10 cellular contexts compared by ENCODE assay signal in the genomic region with DNA sequence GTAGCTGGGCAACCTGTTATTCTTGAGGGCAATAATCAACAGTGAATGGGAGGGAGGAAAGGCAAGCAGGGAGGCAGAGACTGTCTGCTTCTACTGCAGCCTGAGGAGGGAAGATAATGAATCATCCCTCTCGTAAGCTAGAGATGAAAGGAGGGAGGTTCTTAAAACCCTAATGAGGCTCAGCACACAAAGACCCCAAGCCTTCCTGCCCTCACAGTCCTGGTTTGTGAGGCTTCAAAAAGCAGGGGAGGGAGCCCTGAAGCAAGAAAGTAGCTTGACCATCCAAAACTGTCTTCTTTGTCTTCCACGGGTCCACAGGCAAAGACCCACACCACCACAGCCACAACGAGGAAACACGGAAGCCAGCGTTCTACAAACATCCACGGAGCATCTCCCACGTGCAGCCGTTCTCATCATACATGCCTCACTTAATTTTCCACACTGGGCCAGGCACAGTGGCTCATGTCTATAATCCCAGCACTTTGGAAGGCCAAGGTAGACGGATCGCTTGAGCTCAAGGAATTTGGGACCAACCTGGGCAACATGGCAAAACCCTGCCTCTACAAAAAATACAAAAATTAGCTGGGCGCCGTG. TPM values are rescaled to one million over a fixed set of nuclear protein-coding genes. Genes with fewer than 3 reads are reported as not detected.
A peak's percentile ranks its signal among the peaks of the same experiment; 100 is the strongest.
DNase-seq lines count a peak whose midpoint lies in the region; ATAC-seq and TF ChIP-seq lines count a peak whose summit lies in the region.
"Had no signal": no experiment of that assay in that cellular context is flagged by ENCODE, and none has a peak within 500 bp of the region (broad histone marks: within the 10 kb centered on the region; RNA-seq: fewer than 3 reads in every experiment).

No MANE protein-coding gene starts in this region.

- H3K4me3 Mint-ChIP-seq in central memory CD8-positive, alpha-beta T cell = peak overlapping the region; percentile 91
- peak overlapping the region; percentile 97 for H3K4me3 Mint-ChIP-seq in stimulated activated naive CD8-positive, alpha-beta T cell treated with anti-CD3 and anti-CD28 coated beads, Interleukin-15, Interleukin-2, amounts not matched to agents 100 ng/mL and 50 ng/mL, for 24 hours

- no peak for ATAC-seq in central memory CD8-positive, alpha-beta T cell (replicated peaks; ENCODE audit: extremely low read depth, poor library complexity, severe bottlenecking)
- ATAC-seq in foreskin keratinocyte = no peak
- ATAC-seq: HepG2, WTC11 had no signal

- no peaks in the 10 kb centered on the region for H3K4me1 ChIP-seq in foreskin keratinocyte

- peaks cover 7% of the 10 kb centered on the region for H3K9me3 Mint-ChIP-seq in central memory CD8-positive, alpha-beta T cell
- H3K9me3 Mint-ChIP-seq in stimulated activated naive CD8-positive, alpha-beta T cell treated with anti-CD3 and anti-CD28 coated beads, Interleukin-15, Interleukin-2, amounts not matched to agents 100 ng/mL and 50 ng/mL, for 24 hours = peaks cover 9% of the 10 kb centered on the region

- H3K4me1 Mint-ChIP-seq in central memory CD8-positive, alpha-beta T cell = peaks cover 61% of the 10 kb centered on the region
- H3K4me1 Mint-ChIP-seq in stimulated activated naive CD8-positive, alpha-beta T cell treated with anti-CD3 and anti-CD28 coated beads, Interleukin-15, Interleukin-2, amounts not matched to agents 100 ng/mL and 50 ng/mL, for 24 hours (ENCODE audit: low read depth) = peaks cover 81% of the 10 kb centered on the region

- peaks cover 25% of the 10 kb centered on the region for H3K27me3 ChIP-seq in foreskin keratinocyte

- no peaks in the 10 kb centered on the region for H3K27me3 Mint-ChIP-seq in central memory CD8-positive, alpha-beta T cell
- no peaks in the 10 kb centered on the region for H3K27me3 Mint-ChIP-seq in stimulated activated naive CD8-positive, alpha-beta T cell treated with anti-CD3 and anti-CD28 coated beads, Interleukin-15, Interleukin-2, amounts not matched to agents 100 ng/mL and 50 ng/mL, for 24 hours

- TF ChIP-seq CTCF in foreskin keratinocyte (conservative IDR thresholded peaks at IDR 0.05) = no peak

- H3K27ac ChIP-seq in foreskin keratinocyte = no peak overlapping the region

- peak; percentile 75 for DNase-seq in activated CD8-positive, alpha-beta memory T cell treated with anti-CD3 and anti-CD28 coated beads for 24 hours
- DNase-seq in activated CD8-positive, alpha-beta memory T cell treated with anti-CD3 and anti-CD28 coated beads, Interleukin-2, amount 50 U/mL, for 48 hours = no peak
- peak; percentile 8 for DNase-seq in NOMO-1 treated with dmso at 0.1 percent for 144 hours (lab: John Stamatoyannopoulos, UW; ENCODE audit: unreplicated experiment)
- no peak for DNase-seq in central memory CD8-positive, alpha-beta T cell (ENCODE audit: low spot score in 2 of 2)
- no peak for DNase-seq in stimulated activated CD4-positive, alpha-beta T cell treated with anti-CD3 and anti-CD28 coated beads, Interleukin-12 subunit alpha, Interleukin-12 subunit beta, amount 100 ng/mL, for 4 hours
- no peak for DNase-seq in HEK293T (ENCODE audit: extremely low spot score)
- no peak for DNase-seq in foreskin keratinocyte

- CTCF ChIA-PET in HEK293T (lab: Yijun Ruan, JAX) = no interaction called here

- H3K27ac Mint-ChIP-seq in central memory CD8-positive, alpha-beta T cell (ENCODE audit: low read depth) = peak overlapping the region; percentile 85
- peak overlapping the region; percentile 95 for H3K27ac Mint-ChIP-seq in stimulated activated naive CD8-positive, alpha-beta T cell treated with anti-CD3 and anti-CD28 coated beads, Interleukin-15, Interleukin-2, amounts not matched to agents 100 ng/mL and 50 ng/mL, for 24 hours
- H3K27ac Mint-ChIP-seq: WTC11 had no signal

- POLR2A ChIA-PET in HEK293T (lab: Yijun Ruan, JAX) = no interaction called here

- H3K36me3 Mint-ChIP-seq in central memory CD8-positive, alpha-beta T cell (ENCODE audit: insufficient read depth) = peaks cover 28% of the 10 kb centered on the region
- peaks cover 40% of the 10 kb centered on the region for H3K36me3 Mint-ChIP-seq in stimulated activated naive CD8-positive, alpha-beta T cell treated with anti-CD3 and anti-CD28 coated beads, Interleukin-15, Interleukin-2, amounts not matched to agents 100 ng/mL and 50 ng/mL, for 24 hours (ENCODE audit: low read depth)

TF ChIP-seq in HEK293T, 16 proteins besides CTCF, POLR2A, EP300 and RAD21:
- TF ChIP-seq L3MBTL2 (conservative IDR thresholded peaks at IDR 0.05) (no peak), SP1 (IDR thresholded peaks at IDR 0.05) (no peak), HDGF (IDR thresholded peaks at IDR 0.05; ENCODE audit: borderline replicate concordance) (no peak), ZNF384 (IDR thresholded peaks at IDR 0.05) (no peak), FOXA1 (IDR thresholded peaks at IDR 0.05) (no peak), FOXM1 (IDR thresholded peaks at IDR 0.05; ENCODE audit: borderline replicate concordance) (no peak), ELF4 (IDR thresholded peaks at IDR 0.05) (no peak), PKNOX1 (IDR thresholded peaks at IDR 0.05) (no peak), TARDBP (IDR thresholded peaks at IDR 0.05) (no peak), ARNT (IDR thresholded peaks at IDR 0.05) (no peak), LEF1 (IDR thresholded peaks at IDR 0.05; ENCODE audit: borderline replicate concordance) (no peak), CTBP1 (IDR thresholded peaks at IDR 0.05; ENCODE audit: borderline replicate concordance) (no peak), NFRKB (IDR thresholded peaks at IDR 0.05) (no peak), SUZ12 (IDR thresholded peaks at IDR 0.05) (no peak)

RNA-seq across cellular contexts. Expression of gene PIK3R5, which starts 1.7 kb away (rescaled TPM):
- not detected in 2 replicates for total RNA-seq in foreskin keratinocyte
- polyA plus RNA-seq in foreskin keratinocyte = not detected in 2 replicates
- total RNA-seq: HepG2 had no signal
- polyA plus RNA-seq: HepG2 had no signal

RNA-seq across cellular contexts. Expression of gene NTN1, which starts 57.5 kb away (rescaled TPM):
- 0.78 and 0.85 TPM in 2 replicates for total RNA-seq in foreskin keratinocyte
- 0.47 and 0.48 TPM in 2 replicates for polyA plus RNA-seq in foreskin keratinocyte

Comparison
In these comparisons a context has a peak if more than half of its experiments do, and no peak if none do; other contexts are left out.
1. DNase-seq: peak in activated CD8-positive, alpha-beta memory T cell treated with anti-CD3 and anti-CD28 coated beads for 24 hours (single experiment) and NOMO-1 treated with dmso at 0.1 percent for 144 hours (single experiment); none in activated CD8-positive, alpha-beta memory T cell treated with anti-CD3 and anti-CD28 coated beads, Interleukin-2, amount 50 U/mL, for 48 hours (single experiment), central memory CD8-positive, alpha-beta T cell (0 of 2), stimulated activated CD4-positive, alpha-beta T cell treated with anti-CD3 and anti-CD28 coated beads, Interleukin-12 subunit alpha, Interleukin-12 subunit beta, amount 100 ng/mL, for 4 hours (single experiment), HEK293T (single experiment) and foreskin keratinocyte (0 of 2).